Comparison of ENCODE assay signal across 24 cellular contexts in genomic region chr3:73071952-73072351, GRCh38.
"Had no signal": no experiment of that assay in that cellular context is flagged by ENCODE, and none has a peak within 500 bp of the region (broad histone marks: within the 10 kb centered on the region; RNA-seq: fewer than 3 reads in every experiment).

No MANE protein-coding gene starts in this region.

- H2AFZ ChIP-seq: hepatocyte had no signal

- H3K36me3 Mint-ChIP-seq: mesothelial cell of epicardium had no signal

- DNase-seq: activated CD4-positive, alpha-beta T cell treated with anti-CD3 and anti-CD28 coated beads for 1 hour; activated CD4-positive, alpha-beta T cell treated with anti-CD3 and anti-CD28 coated beads, Interleukin-2, amount 50 U/mL, for 4 hours; activated CD8-positive, alpha-beta memory T cell treated with anti-CD3 and anti-CD28 coated beads for 24 hours; activated CD8-positive, alpha-beta memory T cell treated with anti-CD3 and anti-CD28 coated beads, Interleukin-2, amount 50 U/mL, for 4 hours; activated effector memory CD4-positive, alpha-beta T cell treated with anti-CD3 and anti-CD28 coated beads, Interleukin-2, amount 50 U/mL, for 16 hours; activated naive CD4-positive, alpha-beta T cell treated with anti-CD3 and anti-CD28 coated beads, Interleukin-2, amount 50 U/mL, for 16 hours; activated T-cell treated with anti-CD3 and anti-CD28 coated beads, Interleukin-2, amount 50 U/mL, for 4 hours; adrenal gland; central memory CD4-positive, alpha-beta T cell; effector memory CD4-positive, alpha-beta T cell; foreskin keratinocyte; glutamatergic neuron; left ventricle myocardium inferior; mammary epithelial cell; right lobe of liver; stimulated activated CD4-positive, alpha-beta T cell treated with anti-CD3 and anti-CD28 coated beads, Interleukin-15, amount 100 ng/mL, for 24 hours; stimulated activated naive B cell treated with anti-CD40 and anti-IgM and Interleukin-4, amounts not matched to agents 10 μg/mL and 1 μg/mL and 100 μg/mL, for 72 hours; T-helper 9 cell; transverse colon had no signal

- H3K4me3 ChIP-seq: adrenal gland, ascending aorta, hepatocyte, left ventricle myocardium inferior, right lobe of liver, smooth muscle cell, transverse colon had no signal

- H3K27me3 Mint-ChIP-seq: stimulated activated naive B cell treated with anti-CD40 and anti-IgM and Interleukin-4, amounts not matched to agents 10 μg/mL and 1 μg/mL and 100 μg/mL, for 72 hours had no signal

- H3K9me3 Mint-ChIP-seq: activated T-cell treated with anti-CD3 and anti-CD28 coated beads, Interleukin-2, amount 50 U/mL, for 4 hours; mesothelial cell of epicardium; nephron; stimulated activated naive B cell treated with anti-CD40 and anti-IgM and Interleukin-4, amounts not matched to agents 10 μg/mL and 1 μg/mL and 100 μg/mL, for 72 hours had no signal

- H3K36me3 ChIP-seq: adrenal gland, left ventricle myocardium inferior had no signal

- H3K9me3 ChIP-seq: adrenal gland, ascending aorta, left ventricle myocardium inferior, right lobe of liver, transverse colon had no signal

- H3K4me1 ChIP-seq: adrenal gland, foreskin keratinocyte, right lobe of liver, transverse colon had no signal

- H3K27ac Mint-ChIP-seq: mesothelial cell of epicardium; stimulated activated naive B cell treated with anti-CD40 and anti-IgM and Interleukin-4, amounts not matched to agents 10 μg/mL and 1 μg/mL and 100 μg/mL, for 72 hours had no signal

- H3K27ac ChIP-seq: adrenal gland, foreskin keratinocyte, hepatocyte, right lobe of liver, transverse colon had no signal

- H3K4me3 Mint-ChIP-seq: activated T-cell treated with anti-CD3 and anti-CD28 coated beads, Interleukin-2, amount 50 U/mL, for 4 hours; mesothelial cell of epicardium; nephron; stimulated activated naive B cell treated with anti-CD40 and anti-IgM and Interleukin-4, amounts not matched to agents 10 μg/mL and 1 μg/mL and 100 μg/mL, for 72 hours had no signal

- H3K27me3 ChIP-seq: adrenal gland, ascending aorta, foreskin keratinocyte, hepatocyte, right lobe of liver, transverse colon had no signal

- H3K4me2 ChIP-seq: hepatocyte, smooth muscle cell had no signal

- ATAC-seq: activated T-cell treated with anti-CD3 and anti-CD28 coated beads, Interleukin-2, amount 50 U/mL, for 4 hours; foreskin keratinocyte; stimulated activated naive B cell treated with anti-CD40 and anti-IgM and Interleukin-4, amounts not matched to agents 10 μg/mL and 1 μg/mL and 100 μg/mL, for 72 hours had no signal
